ENCODE assay signal across 10 cellular contexts in genomic region chr2:39141346-39142011, GRCh38. TPM values are rescaled to one million over a fixed set of nuclear protein-coding genes. Genes with fewer than 3 reads are reported as not detected.
DNase-seq lines count a peak whose midpoint lies in the region; ATAC-seq, FAIRE-seq and TF ChIP-seq lines count a peak whose summit lies in the region.
"Had no signal": no experiment of that assay in that cellular context is flagged by ENCODE, and none has a peak within 500 bp of the region (broad histone marks: within the 10 kb centered on the region; RNA-seq: fewer than 3 reads in every experiment).

No MANE protein-coding gene starts in this region.

- H3K27ac ChIP-seq in right atrium auricular region: peak overlapping the region in 1 of 2 donors; percentile 70
- no peak overlapping the region for H3K27ac ChIP-seq in GM12878 (ENCODE audit: control insufficient read depth, insufficient read depth)

- peaks cover 29 to 34% (median 30%) of the 10 kb centered on the region in 3 donors for H3K4me1 Mint-ChIP-seq in IgD-negative memory B cell
- peaks cover 13 to 33% of the 10 kb centered on the region in 2 donors for H3K4me1 Mint-ChIP-seq in stimulated activated naive B cell treated with anti-CD40 and anti-IgM and Interleukin-4, amounts not matched to agents 10 μg/mL and 1 μg/mL and 100 μg/mL, for 72 hours

- no peak for TF ChIP-seq EP300 in GM12878 (IDR thresholded peaks at IDR 0.05; ENCODE audit: borderline replicate concordance in 1 of 2, control insufficient read depth in 1 of 2, low read depth in 2 of 2, low read length in 2 of 2)

- no peaks in the 10 kb centered on the region for H3K36me3 Mint-ChIP-seq in IgD-negative memory B cell
- H3K36me3 Mint-ChIP-seq in stimulated activated naive B cell treated with anti-CD40 and anti-IgM and Interleukin-4, amounts not matched to agents 10 μg/mL and 1 μg/mL and 100 μg/mL, for 72 hours: no peaks in the 10 kb centered on the region

- H3K4me3 ChIP-seq in right atrium auricular region: no peak overlapping the region
- no peak overlapping the region for H3K4me3 ChIP-seq in GM12878

- TF ChIP-seq POLR2A in GM12878 (IDR thresholded peaks at IDR 0.05; ENCODE audit: low read depth, low read length): no peak

- H3K79me2 ChIP-seq in GM12878 (ENCODE audit: control insufficient read depth, insufficient read depth, low read length): no peaks in the 10 kb centered on the region

- DNase-seq in Right ventricle myocardium inferior (ENCODE audit: missing footprints) (no peak), right atrium auricular region (ENCODE audit: low spot score) (no peak), GM12878 (ENCODE audit: low read depth, low spot score) (no peak), SKM-1 (lab: John Stamatoyannopoulos, UW; ENCODE audit: unreplicated experiment) (no peak)
- no peak for DNase-seq in stimulated activated naive B cell treated with anti-CD40 and anti-IgM and Interleukin-4, amounts not matched to agents 10 μg/mL and 1 μg/mL and 100 μg/mL, for 72 hours
- no peak for DNase-seq in activated CD4-positive, CD25-positive, alpha-beta regulatory T cell treated with anti-CD3 and anti-CD28 coated beads, Interleukin-2, amount 50 U/mL, for 72 hours
- DNase-seq: CD4-positive, alpha-beta T cell; NCI-H345 had no signal

- peak overlapping the region; percentile 10 to 89 (median 78) for H3K4me3 Mint-ChIP-seq in IgD-negative memory B cell
- peak overlapping the region; percentile 64 to 79 for H3K4me3 Mint-ChIP-seq in stimulated activated naive B cell treated with anti-CD40 and anti-IgM and Interleukin-4, amounts not matched to agents 10 μg/mL and 1 μg/mL and 100 μg/mL, for 72 hours

- intact Hi-C loops in Right ventricle myocardium inferior (cut with DNase I): no loop called here
- intact Hi-C loops in GM12878 (cut with micrococcal nuclease; ENCODE audit: unreplicated experiment): no loop called here

- peak overlapping the region; percentile 0 to 72 (median 2) for H3K27ac Mint-ChIP-seq in IgD-negative memory B cell
- H3K27ac Mint-ChIP-seq in stimulated activated naive B cell treated with anti-CD40 and anti-IgM and Interleukin-4, amounts not matched to agents 10 μg/mL and 1 μg/mL and 100 μg/mL, for 72 hours: peak overlapping the region; percentile 72

- no peak overlapping the region for H2AFZ ChIP-seq in GM12878 (ENCODE audit: control insufficient read depth, low read depth, low read length)

- H4K20me1 ChIP-seq in GM12878 (ENCODE audit: control insufficient read depth, insufficient read depth): no peaks in the 10 kb centered on the region

- H3K9ac ChIP-seq in GM12878 (ENCODE audit: control insufficient read depth, insufficient read depth, low read length): no peak overlapping the region

- in situ Hi-C loops in GM12878 (cut with MboI): no loop called here

- TF ChIP-seq CTCF in right atrium auricular region (IDR thresholded peaks at IDR 0.05) (no peak), GM12878 (IDR thresholded peaks at IDR 0.05 in 2 of 3, conservative IDR thresholded peaks at IDR 0.05 in 1 of 3; ENCODE audit: control insufficient read depth in 2 of 3, extremely low read depth in 1 of 3, insufficient read depth in 1 of 3, low read depth in 3 of 3, low read length in 3 of 3) (no peak)

- H3K4me1 ChIP-seq in right atrium auricular region (peaks cover 0 to 11% of the 10 kb centered on the region in 2 donors), GM12878 (ENCODE audit: control insufficient read depth, insufficient read depth, low read length) (peaks cover 5% of the 10 kb centered on the region)

- 39% methylated on average over 6 of the region's 6 CpGs for WGBS in GM12878 (ENCODE audit: insufficient coverage, insufficient replicate concordance, low lambda C conversion rate, missing lambda C conversion rate)

- no peak for TF ChIP-seq RAD21 in GM12878 (IDR thresholded peaks at IDR 0.05; ENCODE audit: insufficient read depth, low read depth, low read length)

- POLR2A ChIA-PET in GM12878 (lab: Charles Lee): interaction anchor here (0.7 kb wide), 1 partner anchor 23 kb away, joined by 3 read pairs; no protein-coding TSS in a partner anchor

- peak overlapping the region; percentile 15; the same call in 1 of the 2 replicates for H3K4me2 ChIP-seq in GM12878 (ENCODE audit: control insufficient read depth, insufficient read depth)

- H3K27me3 ChIP-seq in right atrium auricular region (no peaks in the 10 kb centered on the region), GM12878 (replicated peaks in 1 of 2; ENCODE audit: control insufficient read depth in 2 of 2, insufficient read depth in 2 of 2, low read length in 1 of 2) (no peaks in the 10 kb centered on the region; a peak in 1 of 4 replicates)

- CTCF ChIA-PET in GM12878 (lab: Yijun Ruan, JAX): interaction anchor here (1.1 kb wide), 1 partner anchor 44 kb away, joined by 3 read pairs; no protein-coding TSS in a partner anchor

- H3K36me3 ChIP-seq in right atrium auricular region (no peaks in the 10 kb centered on the region), GM12878 (ENCODE audit: control insufficient read depth in 2 of 2, insufficient read depth in 2 of 2, low read length in 1 of 2) (no peaks in the 10 kb centered on the region)

- no TSS peak for BruUV-seq in GM12878 (replicated peaks; lab: Mats Ljungman, UMichigan)

- no peaks in the 10 kb centered on the region for H3K9me3 Mint-ChIP-seq in IgD-negative memory B cell
- H3K9me3 Mint-ChIP-seq in stimulated activated naive B cell treated with anti-CD40 and anti-IgM and Interleukin-4, amounts not matched to agents 10 μg/mL and 1 μg/mL and 100 μg/mL, for 72 hours: peaks cover 0 to 2% of the 10 kb centered on the region in 2 donors
- H3K9me3 Mint-ChIP-seq: CD4-positive, alpha-beta T cell had no signal

- SMC1A ChIA-PET in GM12878 (lab: Charles Lee; ENCODE audit: uncharacterized antibody, unreplicated experiment): interaction anchor here (0.9 to 2.2 kb wide), 2 partner anchors 9 to 22 kb away, joined by 3 to 6 read pairs; no protein-coding TSS in a partner anchor

- H3K9me3 ChIP-seq in right atrium auricular region: no peaks in the 10 kb centered on the region
- H3K9me3 ChIP-seq in GM12878 (replicated peaks; ENCODE audit: control insufficient read depth, insufficient read depth, low read length): no peaks in the 10 kb centered on the region

- RAD21 ChIA-PET in GM12878 (lab: Charles Lee; ENCODE audit: unreplicated experiment): interaction anchor here (1.7 kb wide), 1 partner anchor 17 kb away, joined by 4 read pairs; no protein-coding TSS in a partner anchor

- ATAC-seq in Right ventricle myocardium inferior (peak; percentile 66), GM12878 (peak; percentile 41; the same call in 2 of the 3 replicates), HG03045 (IDR thresholded peaks at IDR 0.05; ENCODE audit: unreplicated experiment) (no peak)
- ATAC-seq in stimulated activated naive B cell treated with anti-CD40 and anti-IgM and Interleukin-4, amounts not matched to agents 10 μg/mL and 1 μg/mL and 100 μg/mL, for 72 hours (replicated peaks): peak; percentile 86 to 93

- FAIRE-seq in GM12878 (lab: Jason Lieb, UNC): peak; percentile 18

- no peaks in the 10 kb centered on the region for H3K27me3 Mint-ChIP-seq in IgD-negative memory B cell
- H3K27me3 Mint-ChIP-seq in stimulated activated naive B cell treated with anti-CD40 and anti-IgM and Interleukin-4, amounts not matched to agents 10 μg/mL and 1 μg/mL and 100 μg/mL, for 72 hours: no peaks in the 10 kb centered on the region
- H3K27me3 Mint-ChIP-seq: CD4-positive, alpha-beta T cell had no signal

TF ChIP-seq in GM12878, 131 proteins besides CTCF, POLR2A, EP300 and RAD21:
- TF ChIP-seq ZNF384 (IDR thresholded peaks at IDR 0.05; ENCODE audit: borderline replicate concordance, low read depth, low read length) (no peak), ATF3 (IDR thresholded peaks at IDR 0.05; ENCODE audit: borderline replicate concordance, extremely low read depth, low read depth, low read length) (no peak), SPI1 (IDR thresholded peaks at IDR 0.05; ENCODE audit: borderline replicate concordance, insufficient read depth, low read depth, low read length) (0 out of 2 replicates have a peak, but pooled peaks have one; percentile 44), EED (IDR thresholded peaks at IDR 0.05; ENCODE audit: low read depth) (no peak)

RNA-seq across cellular contexts. Expression of gene SOS1, which starts 20.6 kb away (rescaled TPM):
- 23.8 TPM for total RNA-seq in Right ventricle myocardium inferior
- total RNA-seq in right atrium auricular region: 10 to 100 TPM; 15.3 to 21.3 TPM
- 13.7 TPM for polyA plus RNA-seq in IgD-negative memory B cell
- 108 TPM in 2 replicates for total RNA-seq in GM12878 (2013; cell fraction: nucleolus; rRNA removed)
- total RNA-seq in GM12878 (2014; rRNA removed): 6.9 and 8.6 TPM in 2 replicates
- 12.7 and 13.2 TPM in 2 replicates for total RNA-seq in GM12878 (2014; rRNA removed; fragmentation: Illumina TruSeq; extraction: Trizol)
- 14.5 and 16.1 TPM in 2 replicates for total RNA-seq in GM12878 (2021)
- polyA plus RNA-seq in GM12878 (2011; ENCODE audit: low read depth): 2.0 TPM
- 19.6 and 24.1 TPM in 2 replicates for polyA plus RNA-seq in GM12878 (2011; rRNA removed)
- 11.9 and 12.1 TPM in 2 replicates for polyA plus RNA-seq in GM12878 (2011; cell fraction: cytosol; rRNA removed)
- 40.7 and 49.0 TPM in 2 replicates for polyA plus RNA-seq in GM12878 (2011; cell fraction: nucleus; rRNA removed)
- 3.5 and 7.5 TPM in 2 replicates for polyA plus RNA-seq in GM12878 (2012)
- polyA plus RNA-seq in GM12878 (2014; fragmentation: Illumina TruSeq; extraction: Trizol): 16.4 and 23.6 TPM in 2 replicates
- 1 to 10 TPM; 2.1 TPM for polyA plus RNA-seq in GM12878 (2014; fragmentation: Nextera tagmentation; extraction: Ambion mirVana)
- polyA plus RNA-seq in GM12878 (2014; rRNA removed): 7.2 and 8.5 TPM in 2 replicates
- 1 to 10 TPM; 2.6 to 4.5 TPM for polyA plus RNA-seq in GM12878 (2016; fragmentation: Nextera tagmentation; extraction: Ambion mirVana)
- 43.5 and 50.5 TPM in 2 replicates for polyA minus RNA-seq in GM12878 (2011; rRNA and poly(A)+ RNA removed)
- polyA minus RNA-seq in GM12878 (2011; cell fraction: cytosol; rRNA and poly(A)+ RNA removed): 9.8 and 17.9 TPM in 2 replicates
- 28.5 and 42.9 TPM in 2 replicates for polyA minus RNA-seq in GM12878 (2011; cell fraction: nucleus; rRNA and poly(A)+ RNA removed)
